9 cellular contexts compared by ENCODE assay signal in the genomic region with DNA sequence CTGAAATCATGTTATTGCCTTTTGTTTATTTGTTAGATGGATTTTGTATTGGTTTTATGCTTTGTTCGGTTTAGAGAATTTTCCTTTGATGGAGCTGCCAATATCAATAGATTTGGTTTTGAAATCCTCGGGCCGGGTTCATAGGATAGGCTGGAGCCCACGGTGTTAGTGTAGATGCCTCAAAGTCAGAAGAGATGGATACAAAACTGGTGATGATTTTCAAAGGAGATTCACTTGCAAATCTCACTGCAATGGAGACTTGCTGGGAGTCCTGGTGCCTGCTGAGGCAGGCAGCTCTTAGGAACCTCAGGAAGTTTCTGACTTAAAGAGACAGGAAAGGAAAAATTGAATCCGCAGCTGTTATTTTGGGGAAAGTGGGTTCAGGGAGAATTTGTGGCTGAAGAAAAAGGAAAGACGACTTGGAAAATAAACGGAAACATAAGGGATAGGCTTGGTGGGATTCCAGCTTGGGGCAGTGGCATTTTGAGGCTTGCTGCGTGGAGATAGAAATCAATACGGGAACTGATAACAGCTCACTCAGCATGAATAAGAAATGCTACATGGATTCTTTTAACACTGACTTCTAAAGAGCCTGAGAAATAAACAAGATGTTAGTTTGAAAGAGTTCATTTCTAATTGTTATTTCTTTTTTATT.
A peak's percentile ranks its signal among the peaks of the same experiment; 100 is the strongest.
DNase-seq lines count a peak whose midpoint lies in the region; ATAC-seq and TF ChIP-seq lines count a peak whose summit lies in the region.
"Had no signal": no experiment of that assay in that cellular context is flagged by ENCODE, and none has a peak within 500 bp of the region (broad histone marks: within the 10 kb centered on the region; RNA-seq: fewer than 3 reads in every experiment).

No MANE protein-coding gene starts in this region.

- no peaks in the 10 kb centered on the region for H3K9me2 ChIP-seq in hepatocyte (replicated peaks; ENCODE audit: insufficient read depth)

- H3K9me3 ChIP-seq in hepatocyte (ENCODE audit: low read depth) (no peaks in the 10 kb centered on the region), gastrocnemius medialis (no peaks in the 10 kb centered on the region)

- H3K4me2 ChIP-seq in hepatocyte = peak overlapping the region; percentile 89

- H3K27ac ChIP-seq in hepatocyte (peak overlapping the region; percentile 57), gastrocnemius medialis (peak overlapping the region in 3 of 4 donors; percentile 24 to 50 (median 44))
- H3K27ac ChIP-seq: epithelial cell of prostate had no signal

- intact Hi-C loops in gastrocnemius medialis (cut with DNase I; ENCODE audit: low total_unique reads) = loop anchor here (10.0 kb wide), 1 partner anchor 347 kb away; no protein-coding TSS in a partner anchor

- ATAC-seq in gastrocnemius medialis (peak in 1 of 2 donors; percentile 30), GM19455 (IDR thresholded peaks at IDR 0.05; ENCODE audit: unreplicated experiment) (no peak), GM21367 (IDR thresholded peaks at IDR 0.05; ENCODE audit: unreplicated experiment) (no peak)

- no peak for TF ChIP-seq POLR2A in gastrocnemius medialis (IDR thresholded peaks at IDR 0.05)

- H3K4me3 ChIP-seq in WI38 (ENCODE audit: low read depth, low read length) = peak overlapping the region; percentile 65
- H3K4me3 ChIP-seq in hepatocyte = peak overlapping the region; percentile 59
- peak overlapping the region; percentile 60 to 69 (median 63) for H3K4me3 ChIP-seq in gastrocnemius medialis

- peaks cover 9% of the 10 kb centered on the region for H3K4me1 ChIP-seq in hepatocyte (ENCODE audit: insufficient read depth)
- H3K4me1 ChIP-seq in gastrocnemius medialis = peaks cover 5% of the 10 kb centered on the region in 2 donors

- TF ChIP-seq CTCF in WI38 (IDR thresholded peaks at IDR 0.05; ENCODE audit: low read depth, low read length) (no peak), hepatocyte (IDR thresholded peaks at IDR 0.05; ENCODE audit: poor library complexity) (no peak), gastrocnemius medialis (IDR thresholded peaks at IDR 0.05 in 4 of 5, conservative IDR thresholded peaks at IDR 0.05 in 1 of 5) (no peak)

- WGBS in hepatocyte (ENCODE audit: low lambda C conversion rate, missing lambda C conversion rate) = 12% methylated on average over 9 of the region's 9 CpGs

- H3K79me2 ChIP-seq in hepatocyte = no peaks in the 10 kb centered on the region

- H3K36me3 ChIP-seq in hepatocyte (replicated peaks; ENCODE audit: insufficient read depth, low read depth) (no peaks in the 10 kb centered on the region), gastrocnemius medialis (no peaks in the 10 kb centered on the region)

- in situ Hi-C loops in G401 (cut with HindIII; ENCODE audit: low sequenced_read_pairs) (no loop called here), gastrocnemius medialis (cut with MboI; ENCODE audit: low sequenced_read_pairs in 4 of 4) (no loop called here)

- DNase-seq in G401 (ENCODE audit: low spot score) = peak; percentile 24
- peak; percentile 6 for DNase-seq in hepatocyte (ENCODE audit: low spot score)
- no peak for DNase-seq in gastrocnemius medialis
- no peak for DNase-seq in DMS79 treated with DMSO at 0.1 percent for 48 hours (lab: John Stamatoyannopoulos, UW)
- DNase-seq in effector CD8-positive, alpha-beta T cell (lab: John Stamatoyannopoulos, UW) = no peak

- no peaks in the 10 kb centered on the region for H4K20me1 ChIP-seq in hepatocyte (ENCODE audit: insufficient read depth, poor library complexity, severe bottlenecking)

- H2AFZ ChIP-seq in hepatocyte = peak overlapping the region; percentile 91

- H3K27me3 ChIP-seq in hepatocyte (peaks cover 37% of the 10 kb centered on the region), gastrocnemius medialis (peaks cover 0 to 18% (median 9%) of the 10 kb centered on the region in 3 donors)

Comparison
In these comparisons a context has a peak if more than half of its experiments do, and no peak if none do; other contexts are left out.
1. DNase-seq: peak in G401 (single experiment) and hepatocyte (single experiment); none in gastrocnemius medialis (0 of 2), DMS79 treated with DMSO at 0.1 percent for 48 hours (single experiment) and effector CD8-positive, alpha-beta T cell (single experiment).
2. Peak in every context shown above with its lines, with median percentiles within 50 percentile points of each other: H3K4me3 ChIP-seq.